In genomic region chr16:2882460-2883026, GRCh38 we compare ENCODE assay signal across 8 cellular contexts. TPM values are rescaled to one million over a fixed set of nuclear protein-coding genes. Genes with fewer than 3 reads are reported as not detected.
DNase-seq lines count a peak whose midpoint lies in the region; ATAC-seq and TF ChIP-seq lines count a peak whose summit lies in the region.

No MANE protein-coding gene starts in this region.

- no peaks in the 10 kb centered on the region for H3K27me3 ChIP-seq in parathyroid adenoma (ENCODE audit: control insufficient read depth, insufficient read depth, low read length)
- no peaks in the 10 kb centered on the region for H3K27me3 ChIP-seq in transverse colon

- H3K4me3 ChIP-seq in parathyroid adenoma (ENCODE audit: low read depth, low read length) (peak overlapping the region; percentile 90), transverse colon (peak overlapping the region; percentile 77 to 99 (median 85))

- 0% methylated on average over 28 to 34 of the region's 34 CpGs for WGBS in adipose tissue, 3 donors
- WGBS in transverse colon (ENCODE audit: low coverage in 1 of 2), 2 donors, result 0 to 1% methylated on average over 6 to 33 of the region's 34 CpGs

- TF ChIP-seq CTCF in GM10266 (IDR thresholded peaks at IDR 0.05; ENCODE audit: control insufficient read depth, insufficient read depth, low read depth, missing control alignments) (no peak), parathyroid adenoma (IDR thresholded peaks at IDR 0.05) (no peak), transverse colon (IDR thresholded peaks at IDR 0.05) (no peak)

- no peak for TF ChIP-seq EP300 in transverse colon (IDR thresholded peaks at IDR 0.05; ENCODE audit: low read depth)

- H3K79me2 ChIP-seq in parathyroid adenoma, result peaks cover 6% of the 10 kb centered on the region

- H3K27ac ChIP-seq in adipose tissue (ENCODE audit: low read depth, low read length) (peak overlapping the region; percentile 79), parathyroid adenoma (peak overlapping the region; percentile 90), transverse colon (peak overlapping the region; percentile 96 to 100 (median 97))

- peak; percentile 15 for TF ChIP-seq POLR2A in transverse colon (IDR thresholded peaks at IDR 0.05)

- peak overlapping the region; percentile 32 for H3K9ac ChIP-seq in parathyroid adenoma

- DNase-seq in GM10266 (ENCODE audit: extremely low spot score), result peak; percentile 97
- peak; percentile 87 for DNase-seq in NCI-H1105 (lab: John Stamatoyannopoulos, UW)
- peak; percentile 94 for DNase-seq in SKM-1 (lab: John Stamatoyannopoulos, UW; ENCODE audit: unreplicated experiment)
- peak; percentile 98 for DNase-seq in cardiac septum (ENCODE audit: low spot score)
- peak; percentile 98 for DNase-seq in transverse colon

- in situ Hi-C loops in transverse colon (cut with MboI; ENCODE audit: low pct_ligation_motif_present in 1 of 4, low pct_unique_long_range_greater_than_20kb in 1 of 4, low sequenced_read_pairs in 3 of 4), result no loop called here

- peak; percentile 90 for ATAC-seq in HG02642 (IDR thresholded peaks at IDR 0.05; ENCODE audit: poor library complexity, unreplicated experiment)

- peak overlapping the region; percentile 86 for H3K4me2 ChIP-seq in parathyroid adenoma (ENCODE audit: low read length)

- intact Hi-C loops in cardiac septum (cut with DNase I) (loop anchor here (2.0 kb wide), 1 partner anchor 22 kb away; no protein-coding TSS in a partner anchor), transverse colon (cut with DNase I; ENCODE audit: low total_unique reads) (no loop called here)

- H3K9me3 ChIP-seq in parathyroid adenoma (ENCODE audit: control insufficient read depth, low read length), result no peaks in the 10 kb centered on the region
- H3K9me3 ChIP-seq in transverse colon, result no peaks in the 10 kb centered on the region

- H3K4me1 ChIP-seq in parathyroid adenoma (peaks cover 5% of the 10 kb centered on the region), transverse colon (peaks cover 5 to 14% (median 10%) of the 10 kb centered on the region in 4 donors)

- H3K36me3 ChIP-seq in parathyroid adenoma (ENCODE audit: control insufficient read depth, insufficient read depth, low read length) (no peaks in the 10 kb centered on the region), transverse colon (no peaks in the 10 kb centered on the region)

- H2AFZ ChIP-seq in parathyroid adenoma, result peak overlapping the region; percentile 69

RNA-seq across cellular contexts. Expression of gene FLYWCH2, which starts 0.5 kb away (rescaled TPM):
- 10 to 100 TPM; 15.8 to 43.1 (median 32.4) TPM for polyA plus RNA-seq in adipose tissue
- total RNA-seq in cardiac septum (20.8 TPM), transverse colon (10 to 100 TPM; 35.0 to 74.4 (median 50.9) TPM)

RNA-seq across cellular contexts. Expression of gene PRSS22, which starts 24.6 kb away (rescaled TPM):
- polyA plus RNA-seq in adipose tissue, result 1 to 10 TPM in 2 of 3 donors, not detected in 1; 1.2 to 7.9 TPM
- not detected for total RNA-seq in cardiac septum
- total RNA-seq in transverse colon, result 10 to 100 TPM in 1 of 4 donors, 1 to 10 TPM in 1, not detected in 2; 2.5 to 11.2 TPM

RNA-seq across cellular contexts. Expression of gene FLYWCH1, which starts 29.2 kb away (rescaled TPM):
- polyA plus RNA-seq in adipose tissue, result 10 to 100 TPM in 2 of 3 donors, 1 to 10 TPM in 1; 8.8 to 23.7 (median 20.9) TPM
- total RNA-seq in cardiac septum (43.5 TPM), transverse colon (10 to 100 TPM; 29.1 to 59.1 (median 34.6) TPM)

RNA-seq across cellular contexts. Expression of gene ZG16B, which starts 52.4 kb away (rescaled TPM):
- 1 to 10 TPM in 1 of 3 donors, under 1 TPM in 1, not detected in 1; 0.18 to 2.4 TPM for polyA plus RNA-seq in adipose tissue
- total RNA-seq in cardiac septum, result not detected
- 10 to 100 TPM in 2 of 4 donors, 1 to 10 TPM in 1, not detected in 1; 5.2 to 28.3 (median 15.9) TPM for total RNA-seq in transverse colon

Comparison
In these comparisons a context has a peak if more than half of its experiments do, and no peak if none do; other contexts are left out.
1. Peak in every context shown above with its lines: DNase-seq, ATAC-seq, H3K4me3 ChIP-seq and H3K27ac ChIP-seq.